ENCODE assay signal across 1 cellular context in the genomic region with DNA sequence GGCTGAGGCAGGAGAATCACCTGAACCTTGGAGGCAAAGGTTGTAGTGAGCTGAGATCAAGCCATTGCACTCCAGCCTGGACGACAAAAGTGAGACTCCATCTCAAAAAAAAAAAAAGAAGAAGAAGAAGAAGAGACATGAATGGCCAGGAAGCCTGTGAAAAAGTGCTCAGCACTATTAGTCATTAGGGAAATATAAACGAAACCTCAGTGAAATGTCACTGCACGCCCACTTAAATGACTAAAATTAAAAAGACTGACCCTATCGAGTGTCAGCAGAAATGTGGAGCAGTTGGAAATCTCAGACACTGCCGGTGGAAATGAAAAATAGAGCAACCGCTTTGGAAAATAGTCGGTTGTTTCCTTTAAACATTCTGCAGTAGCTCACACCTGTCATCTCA.
TF ChIP-seq lines count a peak whose summit lies in the region.

No MANE protein-coding gene starts in this region.

TF ChIP-seq in GM12878, 131 proteins besides CTCF, POLR2A, EP300 and RAD21:
- TF ChIP-seq IRF4 (IDR thresholded peaks at IDR 0.05; ENCODE audit: low read depth, low read length) (no peak), MEF2A (IDR thresholded peaks at IDR 0.05; ENCODE audit: insufficient read depth, low read depth, low read length) (0 out of 2 replicates have a peak, but pooled peaks have one; percentile 55), EED (IDR thresholded peaks at IDR 0.05; ENCODE audit: low read depth) (0 out of 2 replicates have a peak, but pooled peaks have one; percentile 17), BRCA1 (IDR thresholded peaks at IDR 0.05; ENCODE audit: low read depth, low read length) (no peak), TCF12 (IDR thresholded peaks at IDR 0.05; ENCODE audit: low read depth, low read length) (no peak), ATF7 (IDR thresholded peaks at IDR 0.05; ENCODE audit: low read depth) (peak; percentile 77), RB1 (IDR thresholded peaks at IDR 0.05; ENCODE audit: borderline replicate concordance) (no peak), CREB1 (IDR thresholded peaks at IDR 0.05; ENCODE audit: low read depth) (0 out of 2 replicates have a peak, but pooled peaks have one; percentile 19), EGR1 (IDR thresholded peaks at IDR 0.05; ENCODE audit: borderline replicate concordance in 1 of 2, low read depth in 2 of 2, low read length in 2 of 2) (peak in 1 of 2 experiments; percentile 45; a peak in 1 of 3 replicates), NBN (IDR thresholded peaks at IDR 0.05) (peak; percentile 68), ZNF207 (IDR thresholded peaks at IDR 0.05; ENCODE audit: borderline replicate concordance) (no peak), RUNX3 (IDR thresholded peaks at IDR 0.05; ENCODE audit: low read length) (peak; percentile 66), IKZF2 (IDR thresholded peaks at IDR 0.05) (peak; percentile 52 to 55; a peak in 2 of 4 replicates), MTA2 (IDR thresholded peaks at IDR 0.05; ENCODE audit: low read depth) (peak; percentile 59), SREBF1 (IDR thresholded peaks at IDR 0.05; ENCODE audit: low read length) (no peak), POU2F2 (IDR thresholded peaks at IDR 0.05; ENCODE audit: borderline replicate concordance, low read depth, low read length) (0 out of 3 replicates have a peak, but pooled peaks have one; percentile 57), ZNF384 (IDR thresholded peaks at IDR 0.05; ENCODE audit: borderline replicate concordance, low read depth, low read length) (peak; percentile 83), CREM (IDR thresholded peaks at IDR 0.05; ENCODE audit: low read depth) (peak; percentile 31; the same call in 1 of the 2 replicates), DPF2 (IDR thresholded peaks at IDR 0.05) (0 out of 2 replicates have a peak, but pooled peaks have one; percentile 65), NFYA (IDR thresholded peaks at IDR 0.05; ENCODE audit: borderline replicate concordance, low read depth, low read length) (no peak), JUNB (IDR thresholded peaks at IDR 0.05) (peak; percentile 44; the same call in 1 of the 2 replicates), MEF2B (IDR thresholded peaks at IDR 0.05; ENCODE audit: partially characterized antibody, poor library complexity, severe bottlenecking) (peak; percentile 60), IKZF1 (conservative IDR thresholded peaks at IDR 0.05) (peak; percentile 59; the same call in 1 of the 2 replicates), CHD1 (IDR thresholded peaks at IDR 0.05; ENCODE audit: low read depth, low read length) (no peak), GATAD2B (conservative IDR thresholded peaks at IDR 0.05; ENCODE audit: low read depth) (no peak), PAX8 (IDR thresholded peaks at IDR 0.05) (no peak), BCL11A (IDR thresholded peaks at IDR 0.05; ENCODE audit: low read depth, low read length) (peak; percentile 63; the same call in 1 of the 2 replicates), TCF7 (IDR thresholded peaks at IDR 0.05; ENCODE audit: borderline replicate concordance) (no peak)
- TF ChIP-seq, protein P1, sequence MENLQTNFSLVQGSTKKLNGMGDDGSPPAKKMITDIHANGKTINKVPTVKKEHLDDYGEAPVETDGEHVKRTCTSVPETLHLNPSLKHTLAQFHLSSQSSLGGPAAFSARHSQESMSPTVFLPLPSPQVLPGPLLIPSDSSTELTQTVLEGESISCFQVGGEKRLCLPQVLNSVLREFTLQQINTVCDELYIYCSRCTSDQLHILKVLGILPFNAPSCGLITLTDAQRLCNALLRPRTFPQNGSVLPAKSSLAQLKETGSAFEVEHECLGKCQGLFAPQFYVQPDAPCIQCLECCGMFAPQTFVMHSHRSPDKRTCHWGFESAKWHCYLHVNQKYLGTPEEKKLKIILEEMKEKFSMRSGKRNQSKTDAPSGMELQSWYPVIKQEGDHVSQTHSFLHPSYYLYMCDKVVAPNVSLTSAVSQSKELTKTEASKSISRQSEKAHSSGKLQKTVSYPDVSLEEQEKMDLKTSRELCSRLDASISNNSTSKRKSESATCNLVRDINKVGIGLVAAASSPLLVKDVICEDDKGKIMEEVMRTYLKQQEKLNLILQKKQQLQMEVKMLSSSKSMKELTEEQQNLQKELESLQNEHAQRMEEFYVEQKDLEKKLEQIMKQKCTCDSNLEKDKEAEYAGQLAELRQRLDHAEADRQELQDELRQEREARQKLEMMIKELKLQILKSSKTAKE (IDR thresholded peaks at IDR 0.05; ENCODE audit: low read depth, poor library complexity, severe bottlenecking): peak; percentile 36
- TF ChIP-seq, protein P2, sequence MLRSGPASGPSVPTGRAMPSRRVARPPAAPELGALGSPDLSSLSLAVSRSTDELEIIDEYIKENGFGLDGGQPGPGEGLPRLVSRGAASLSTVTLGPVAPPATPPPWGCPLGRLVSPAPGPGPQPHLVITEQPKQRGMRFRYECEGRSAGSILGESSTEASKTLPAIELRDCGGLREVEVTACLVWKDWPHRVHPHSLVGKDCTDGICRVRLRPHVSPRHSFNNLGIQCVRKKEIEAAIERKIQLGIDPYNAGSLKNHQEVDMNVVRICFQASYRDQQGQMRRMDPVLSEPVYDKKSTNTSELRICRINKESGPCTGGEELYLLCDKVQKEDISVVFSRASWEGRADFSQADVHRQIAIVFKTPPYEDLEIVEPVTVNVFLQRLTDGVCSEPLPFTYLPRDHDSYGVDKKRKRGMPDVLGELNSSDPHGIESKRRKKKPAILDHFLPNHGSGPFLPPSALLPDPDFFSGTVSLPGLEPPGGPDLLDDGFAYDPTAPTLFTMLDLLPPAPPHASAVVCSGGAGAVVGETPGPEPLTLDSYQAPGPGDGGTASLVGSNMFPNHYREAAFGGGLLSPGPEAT (IDR thresholded peaks at IDR 0.05; ENCODE audit: low read depth): peak; percentile 77
- TF ChIP-seq, protein P3, sequence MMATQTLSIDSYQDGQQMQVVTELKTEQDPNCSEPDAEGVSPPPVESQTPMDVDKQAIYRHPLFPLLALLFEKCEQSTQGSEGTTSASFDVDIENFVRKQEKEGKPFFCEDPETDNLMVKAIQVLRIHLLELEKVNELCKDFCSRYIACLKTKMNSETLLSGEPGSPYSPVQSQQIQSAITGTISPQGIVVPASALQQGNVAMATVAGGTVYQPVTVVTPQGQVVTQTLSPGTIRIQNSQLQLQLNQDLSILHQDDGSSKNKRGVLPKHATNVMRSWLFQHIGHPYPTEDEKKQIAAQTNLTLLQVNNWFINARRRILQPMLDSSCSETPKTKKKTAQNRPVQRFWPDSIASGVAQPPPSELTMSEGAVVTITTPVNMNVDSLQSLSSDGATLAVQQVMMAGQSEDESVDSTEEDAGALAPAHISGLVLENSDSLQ (IDR thresholded peaks at IDR 0.05): peak; percentile 61; the same call in 1 of the 2 replicates
- TF ChIP-seq, protein P4, sequence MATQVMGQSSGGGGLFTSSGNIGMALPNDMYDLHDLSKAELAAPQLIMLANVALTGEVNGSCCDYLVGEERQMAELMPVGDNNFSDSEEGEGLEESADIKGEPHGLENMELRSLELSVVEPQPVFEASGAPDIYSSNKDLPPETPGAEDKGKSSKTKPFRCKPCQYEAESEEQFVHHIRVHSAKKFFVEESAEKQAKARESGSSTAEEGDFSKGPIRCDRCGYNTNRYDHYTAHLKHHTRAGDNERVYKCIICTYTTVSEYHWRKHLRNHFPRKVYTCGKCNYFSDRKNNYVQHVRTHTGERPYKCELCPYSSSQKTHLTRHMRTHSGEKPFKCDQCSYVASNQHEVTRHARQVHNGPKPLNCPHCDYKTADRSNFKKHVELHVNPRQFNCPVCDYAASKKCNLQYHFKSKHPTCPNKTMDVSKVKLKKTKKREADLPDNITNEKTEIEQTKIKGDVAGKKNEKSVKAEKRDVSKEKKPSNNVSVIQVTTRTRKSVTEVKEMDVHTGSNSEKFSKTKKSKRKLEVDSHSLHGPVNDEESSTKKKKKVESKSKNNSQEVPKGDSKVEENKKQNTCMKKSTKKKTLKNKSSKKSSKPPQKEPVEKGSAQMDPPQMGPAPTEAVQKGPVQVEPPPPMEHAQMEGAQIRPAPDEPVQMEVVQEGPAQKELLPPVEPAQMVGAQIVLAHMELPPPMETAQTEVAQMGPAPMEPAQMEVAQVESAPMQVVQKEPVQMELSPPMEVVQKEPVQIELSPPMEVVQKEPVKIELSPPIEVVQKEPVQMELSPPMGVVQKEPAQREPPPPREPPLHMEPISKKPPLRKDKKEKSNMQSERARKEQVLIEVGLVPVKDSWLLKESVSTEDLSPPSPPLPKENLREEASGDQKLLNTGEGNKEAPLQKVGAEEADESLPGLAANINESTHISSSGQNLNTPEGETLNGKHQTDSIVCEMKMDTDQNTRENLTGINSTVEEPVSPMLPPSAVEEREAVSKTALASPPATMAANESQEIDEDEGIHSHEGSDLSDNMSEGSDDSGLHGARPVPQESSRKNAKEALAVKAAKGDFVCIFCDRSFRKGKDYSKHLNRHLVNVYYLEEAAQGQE (IDR thresholded peaks at IDR 0.05; ENCODE audit: low read depth, low read length): no peak
- TF ChIP-seq, protein P5, sequence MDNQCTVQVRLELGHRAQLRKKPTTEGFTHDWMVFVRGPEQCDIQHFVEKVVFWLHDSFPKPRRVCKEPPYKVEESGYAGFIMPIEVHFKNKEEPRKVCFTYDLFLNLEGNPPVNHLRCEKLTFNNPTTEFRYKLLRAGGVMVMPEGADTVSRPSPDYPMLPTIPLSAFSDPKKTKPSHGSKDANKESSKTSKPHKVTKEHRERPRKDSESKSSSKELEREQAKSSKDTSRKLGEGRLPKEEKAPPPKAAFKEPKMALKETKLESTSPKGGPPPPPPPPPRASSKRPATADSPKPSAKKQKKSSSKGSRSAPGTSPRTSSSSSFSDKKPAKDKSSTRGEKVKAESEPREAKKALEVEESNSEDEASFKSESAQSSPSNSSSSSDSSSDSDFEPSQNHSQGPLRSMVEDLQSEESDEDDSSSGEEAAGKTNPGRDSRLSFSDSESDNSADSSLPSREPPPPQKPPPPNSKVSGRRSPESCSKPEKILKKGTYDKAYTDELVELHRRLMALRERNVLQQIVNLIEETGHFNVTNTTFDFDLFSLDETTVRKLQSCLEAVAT (IDR thresholded peaks at IDR 0.05): 0 out of 2 replicates have a peak, but pooled peaks have one; percentile 67
- TF ChIP-seq, protein P6, sequence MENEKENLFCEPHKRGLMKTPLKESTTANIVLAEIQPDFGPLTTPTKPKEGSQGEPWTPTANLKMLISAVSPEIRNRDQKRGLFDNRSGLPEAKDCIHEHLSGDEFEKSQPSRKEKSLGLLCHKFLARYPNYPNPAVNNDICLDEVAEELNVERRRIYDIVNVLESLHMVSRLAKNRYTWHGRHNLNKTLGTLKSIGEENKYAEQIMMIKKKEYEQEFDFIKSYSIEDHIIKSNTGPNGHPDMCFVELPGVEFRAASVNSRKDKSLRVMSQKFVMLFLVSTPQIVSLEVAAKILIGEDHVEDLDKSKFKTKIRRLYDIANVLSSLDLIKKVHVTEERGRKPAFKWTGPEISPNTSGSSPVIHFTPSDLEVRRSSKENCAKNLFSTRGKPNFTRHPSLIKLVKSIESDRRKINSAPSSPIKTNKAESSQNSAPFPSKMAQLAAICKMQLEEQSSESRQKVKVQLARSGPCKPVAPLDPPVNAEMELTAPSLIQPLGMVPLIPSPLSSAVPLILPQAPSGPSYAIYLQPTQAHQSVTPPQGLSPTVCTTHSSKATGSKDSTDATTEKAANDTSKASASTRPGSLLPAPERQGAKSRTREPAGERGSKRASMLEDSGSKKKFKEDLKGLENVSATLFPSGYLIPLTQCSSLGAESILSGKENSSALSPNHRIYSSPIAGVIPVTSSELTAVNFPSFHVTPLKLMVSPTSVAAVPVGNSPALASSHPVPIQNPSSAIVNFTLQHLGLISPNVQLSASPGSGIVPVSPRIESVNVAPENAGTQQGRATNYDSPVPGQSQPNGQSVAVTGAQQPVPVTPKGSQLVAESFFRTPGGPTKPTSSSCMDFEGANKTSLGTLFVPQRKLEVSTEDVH (IDR thresholded peaks at IDR 0.05; ENCODE audit: low read depth, partially characterized antibody): no peak
